9 cellular contexts compared by ENCODE assay signal in genomic region chr20:37804584-37805566, GRCh38.
DNase-seq lines count a peak whose midpoint lies in the region; ATAC-seq and TF ChIP-seq lines count a peak whose summit lies in the region.
"Had no signal": no experiment of that assay in that cellular context is flagged by ENCODE, and none has a peak within 500 bp of the region (broad histone marks: within the 10 kb centered on the region; RNA-seq: fewer than 3 reads in every experiment).

No MANE protein-coding gene starts in this region.

- peaks cover 28% of the 10 kb centered on the region for H3K36me3 ChIP-seq in SJCRH30

- ATAC-seq in GM18508 (IDR thresholded peaks at IDR 0.05; ENCODE audit: insufficient read depth, unreplicated experiment) (peak; percentile 67), GM21786 (IDR thresholded peaks at IDR 0.05; ENCODE audit: unreplicated experiment) (peak; percentile 60)
- ATAC-seq: naive thymus-derived CD8-positive, alpha-beta T cell had no signal

- TF ChIP-seq POLR2A in NB4 (IDR thresholded peaks at IDR 0.05; ENCODE audit: extremely low read depth, insufficient read length) = no peak

- H3K27ac ChIP-seq in SJCRH30 = no peak overlapping the region

- no peaks in the 10 kb centered on the region for H3K4me1 ChIP-seq in SJCRH30

- peak; percentile 8 for DNase-seq in NB4 (ENCODE audit: low read depth)
- DNase-seq in left kidney (ENCODE audit: low read depth, low spot score) = peak; percentile 13
- no peak for DNase-seq in EL
- DNase-seq in HK-2 (ENCODE audit: unreplicated experiment) = no peak
- no peak for DNase-seq in stimulated activated CD4-positive, alpha-beta T cell treated with anti-CD3 and anti-CD28 coated beads, Interleukin-2, amount 100 ng/mL, for 24 hours
- no peak for DNase-seq in SJCRH30

- H3K4me3 ChIP-seq in NB4 (ENCODE audit: low read depth, low read length) (no peak overlapping the region), SJCRH30 (no peak overlapping the region)

- H3K9me3 ChIP-seq in SJCRH30 (replicated peaks) = no peaks in the 10 kb centered on the region

- no peaks in the 10 kb centered on the region for H3K27me3 ChIP-seq in SJCRH30

- no peak for TF ChIP-seq CTCF in NB4 (IDR thresholded peaks at IDR 0.05; ENCODE audit: low read depth, low read length)

Comparison
In these comparisons a context has a peak if more than half of its experiments do, and no peak if none do; other contexts are left out.
1. DNase-seq: peak in NB4 (single experiment) and left kidney (single experiment); none in EL (single experiment), HK-2 (single experiment), stimulated activated CD4-positive, alpha-beta T cell treated with anti-CD3 and anti-CD28 coated beads, Interleukin-2, amount 100 ng/mL, for 24 hours (0 of 2) and SJCRH30 (0 of 2).